8 cellular contexts compared by ENCODE assay signal in genomic region chr20:38033330-38034107, GRCh38. TPM values are rescaled to one million over a fixed set of nuclear protein-coding genes. Genes with fewer than 3 reads are reported as not detected.
DNase-seq lines count a peak whose midpoint lies in the region; ATAC-seq and TF ChIP-seq lines count a peak whose summit lies in the region.

RPRD1B (plus strand) TSS chr20:38033746; CDS start chr20:38033948, 202 bp downstream.
TTI1 (minus strand) TSS chr20:38033456; CDS start chr20:38013816, 19,640 bp downstream.

- POLR2A ChIA-PET in activated CD4-positive, alpha-beta memory T cell treated with anti-CD3 and anti-CD28 coated beads, Interleukin-2, amount 10 ng/mL, durations not matched to agents 7 days and 5 days (lab: Charles Lee), result interaction anchor here (1.0 to 3.0 kb wide), 35 partner anchors 8 to 1568 kb away, joined by 3 to 28 read pairs (median 4); partner anchors contain the start of genes MROH8, RALGAPB, RBL1 and RPN2

- H3K9me3 Mint-ChIP-seq in CD14-positive monocyte, result no peaks in the 10 kb centered on the region
- H3K9me3 Mint-ChIP-seq in activated CD4-positive, alpha-beta memory T cell treated with anti-CD3 and anti-CD28 coated beads, Interleukin-2, amount 10 ng/mL, durations not matched to agents 7 days and 5 days, result peaks cover 2% of the 10 kb centered on the region

- peaks cover 10 to 48% (median 36%) of the 10 kb centered on the region in 4 donors for H3K4me1 ChIP-seq in liver (ENCODE audit: control insufficient read depth in 4 of 4, insufficient read depth in 4 of 4, low read length in 3 of 4)

- peaks cover 11 to 18% of the 10 kb centered on the region in 2 donors for H3K36me3 Mint-ChIP-seq in CD14-positive monocyte
- peaks cover 50% of the 10 kb centered on the region for H3K36me3 Mint-ChIP-seq in activated CD4-positive, alpha-beta memory T cell treated with anti-CD3 and anti-CD28 coated beads, Interleukin-2, amount 10 ng/mL, durations not matched to agents 7 days and 5 days (ENCODE audit: low read depth)

- peak; percentile 78 for ATAC-seq in GM19372 (IDR thresholded peaks at IDR 0.05; ENCODE audit: low read depth, unreplicated experiment)
- peak; percentile 60 for ATAC-seq in HG03571 (IDR thresholded peaks at IDR 0.05; ENCODE audit: unreplicated experiment)

- H3K27ac Mint-ChIP-seq in CD14-positive monocyte, result peak within 1 kb of the TSS; percentile 95 to 100 (median 100)
- peak within 1 kb of the TSS; percentile 97 for H3K27ac Mint-ChIP-seq in activated CD4-positive, alpha-beta memory T cell treated with anti-CD3 and anti-CD28 coated beads, Interleukin-2, amount 10 ng/mL, durations not matched to agents 7 days and 5 days

- H3K9ac ChIP-seq in liver (ENCODE audit: low read depth in 1 of 2, low read length in 2 of 2), result peak within 1 kb of the TSS; percentile 87 to 99

- H3K36me3 ChIP-seq in liver (ENCODE audit: control insufficient read depth in 4 of 4, insufficient read depth in 3 of 4, low read depth in 1 of 4, low read length in 3 of 4), result peaks cover 0 to 3% (median under 1%) of the 10 kb centered on the region in 4 donors

- no peak for TF ChIP-seq RAD21 in liver (IDR thresholded peaks at IDR 0.05)

- under 1% methylated on average over 69 of the region's 69 CpGs for WGBS in liver

- peak within 1 kb of the TSS; percentile 94 to 95 for H3K4me3 Mint-ChIP-seq in CD14-positive monocyte
- peak within 1 kb of the TSS; percentile 95 for H3K4me3 Mint-ChIP-seq in activated CD4-positive, alpha-beta memory T cell treated with anti-CD3 and anti-CD28 coated beads, Interleukin-2, amount 10 ng/mL, durations not matched to agents 7 days and 5 days

- peaks cover 0 to 1% (median 0%) of the 10 kb centered on the region in 3 donors for H3K27me3 Mint-ChIP-seq in CD14-positive monocyte (ENCODE audit: low read depth in 3 of 3)
- H3K27me3 Mint-ChIP-seq in activated CD4-positive, alpha-beta memory T cell treated with anti-CD3 and anti-CD28 coated beads, Interleukin-2, amount 10 ng/mL, durations not matched to agents 7 days and 5 days, result no peaks in the 10 kb centered on the region

- H3K4me3 ChIP-seq in dorsolateral prefrontal cortex, result peak within 1 kb of the TSS; percentile 72 to 100 (median 96)
- peak within 1 kb of the TSS; percentile 86 to 100 (median 88) for H3K4me3 ChIP-seq in liver (ENCODE audit: low read depth in 1 of 3, low read length in 3 of 3)

- DNase-seq in CD14-positive monocyte (ENCODE audit: low spot score) (peak; percentile 85), NCI-H82 (lab: John Stamatoyannopoulos, UW) (peak; percentile 96), dorsolateral prefrontal cortex (peak; percentile 81 to 93 (median 86))
- peak; percentile 92 for DNase-seq in activated CD4-positive, alpha-beta memory T cell treated with anti-CD3 and anti-CD28 coated beads, Interleukin-2, amount 10 ng/mL, durations not matched to agents 7 days and 5 days
- peak; percentile 89 for DNase-seq in stimulated activated CD4-positive, alpha-beta T cell treated with anti-CD3 and anti-CD28 coated beads, Interleukin-4, amount 100 ng/mL, for 1 hour

- H3K27me3 ChIP-seq in dorsolateral prefrontal cortex (no peaks in the 10 kb centered on the region), liver (ENCODE audit: control insufficient read depth in 4 of 4, insufficient read depth in 4 of 4, low read length in 3 of 4) (no peaks in the 10 kb centered on the region)

- H3K27ac ChIP-seq in dorsolateral prefrontal cortex (peak within 1 kb of the TSS; percentile 85 to 99 (median 96)), liver (ENCODE audit: low read depth in 1 of 2, low read length in 2 of 2) (peak within 1 kb of the TSS; percentile 97 to 98)

- peaks cover 55% of the 10 kb centered on the region for H3K4me1 Mint-ChIP-seq in CD14-positive monocyte
- peaks cover 73% of the 10 kb centered on the region for H3K4me1 Mint-ChIP-seq in activated CD4-positive, alpha-beta memory T cell treated with anti-CD3 and anti-CD28 coated beads, Interleukin-2, amount 10 ng/mL, durations not matched to agents 7 days and 5 days

- TF ChIP-seq CTCF in CD14-positive monocyte (IDR thresholded peaks at IDR 0.05) (no peak), dorsolateral prefrontal cortex (IDR thresholded peaks at IDR 0.05 in 54 of 56, conservative IDR thresholded peaks at IDR 0.05 in 2 of 56; ENCODE audit: low read depth in 1 of 56, partially characterized antibody in 56 of 56) (peak in 40 of 56 donors; percentile 9 to 66 (median 38)), liver (IDR thresholded peaks at IDR 0.05; ENCODE audit: low read depth, low read length, missing input control) (no peak)

- intact Hi-C loops in CD14-positive monocyte (cut with micrococcal nuclease), result loop anchor here (5.0 to 10.0 kb wide), 2 partner anchors 401 to 414 kb away; partner anchors contain the start of gene SNHG17 (in 1 of the 2)
- intact Hi-C loops in dorsolateral prefrontal cortex (cut with DNase I), result no loop called here

- CTCF ChIA-PET in activated CD4-positive, alpha-beta memory T cell treated with anti-CD3 and anti-CD28 coated beads, Interleukin-2, amount 10 ng/mL, durations not matched to agents 7 days and 5 days (lab: Charles Lee), result interaction anchor here (0.8 to 2.5 kb wide), 5 partner anchors 13 to 469 kb away, joined by 3 to 11 read pairs (median 4); no protein-coding TSS in a partner anchor

- H3K9me3 ChIP-seq in liver (ENCODE audit: control insufficient read depth in 4 of 4, low read length in 3 of 4), result no peaks in the 10 kb centered on the region

TF ChIP-seq in liver, 16 proteins besides CTCF, POLR2A, EP300 and RAD21 (continues in another document):
- TF ChIP-seq ZBTB33 (IDR thresholded peaks at IDR 0.05) (peak; percentile 80), JUND (IDR thresholded peaks at IDR 0.05) (no peak), ATF3 (IDR thresholded peaks at IDR 0.05) (no peak), YY1 (IDR thresholded peaks at IDR 0.05) (peak; percentile 99), REST (IDR thresholded peaks at IDR 0.05) (peak; percentile 20), HNF4A (conservative IDR thresholded peaks at IDR 0.05) (peak; percentile 58 to 61), NR2F2 (IDR thresholded peaks at IDR 0.05) (peak; percentile 99), SP1 (IDR thresholded peaks at IDR 0.05) (peak; percentile 45), EGR1 (IDR thresholded peaks at IDR 0.05; ENCODE audit: low read depth in 2 of 2) (peak in 1 of 2 donors; percentile 20), HNF4G (IDR thresholded peaks at IDR 0.05) (no peak), RXRA (IDR thresholded peaks at IDR 0.05) (peak; percentile 83 to 91), GABPA (IDR thresholded peaks at IDR 0.05 in 1 of 2, conservative IDR thresholded peaks at IDR 0.05 in 1 of 2) (peak; percentile 90 to 97), FOXA2 (IDR thresholded peaks at IDR 0.05) (no peak), FOXA1 (IDR thresholded peaks at IDR 0.05) (no peak)

RNA-seq across cellular contexts. Expression of gene RPRD1B, which starts in this region (rescaled TPM):
- polyA plus RNA-seq in CD14-positive monocyte (1 to 10 TPM; 3.6 to 4.7 TPM), liver (10 to 100 TPM in 1 of 2 donors, 1 to 10 TPM in 1; 5.8 to 31.9 TPM)
- 10 to 100 TPM; 27.6 to 33.2 TPM for total RNA-seq in activated CD4-positive, alpha-beta memory T cell treated with anti-CD3 and anti-CD28 coated beads, Interleukin-2, amount 10 ng/mL, durations not matched to agents 7 days and 5 days
- total RNA-seq in dorsolateral prefrontal cortex (10 to 100 TPM; 25.4 to 59.2 (median 41.5) TPM), liver (10 to 100 TPM; 26.9 to 34.3 TPM)

RNA-seq across cellular contexts. Expression of gene TTI1, which starts in this region (rescaled TPM):
- polyA plus RNA-seq in CD14-positive monocyte, result 1 to 10 TPM; 6.4 to 8.8 TPM
- 10 to 100 TPM; 21.7 to 23.1 TPM for total RNA-seq in activated CD4-positive, alpha-beta memory T cell treated with anti-CD3 and anti-CD28 coated beads, Interleukin-2, amount 10 ng/mL, durations not matched to agents 7 days and 5 days
- total RNA-seq in dorsolateral prefrontal cortex, result 10 to 100 TPM; 17.1 to 36.0 (median 23.2) TPM
- total RNA-seq in liver, result 10 to 100 TPM; 15.4 to 20.4 TPM
- 1 to 10 TPM; 4.6 to 7.3 TPM for polyA plus RNA-seq in liver

Comparison
In these comparisons a context has a peak if more than half of its experiments do, and no peak if none do; other contexts are left out.
1. Peak in every context shown above with its lines: DNase-seq, ATAC-seq, H3K4me3 ChIP-seq and H3K27ac ChIP-seq.
2. CTCF ChIP-seq: peak in dorsolateral prefrontal cortex (40 of 56); none in CD14-positive monocyte (single experiment) and liver (single experiment).
3. intact Hi-C loops: an anchor here in CD14-positive monocyte (5.0 to 10.0 kb wide); none called in dorsolateral prefrontal cortex.